ENCODE assay signal across 9 cellular contexts in the genomic region with DNA sequence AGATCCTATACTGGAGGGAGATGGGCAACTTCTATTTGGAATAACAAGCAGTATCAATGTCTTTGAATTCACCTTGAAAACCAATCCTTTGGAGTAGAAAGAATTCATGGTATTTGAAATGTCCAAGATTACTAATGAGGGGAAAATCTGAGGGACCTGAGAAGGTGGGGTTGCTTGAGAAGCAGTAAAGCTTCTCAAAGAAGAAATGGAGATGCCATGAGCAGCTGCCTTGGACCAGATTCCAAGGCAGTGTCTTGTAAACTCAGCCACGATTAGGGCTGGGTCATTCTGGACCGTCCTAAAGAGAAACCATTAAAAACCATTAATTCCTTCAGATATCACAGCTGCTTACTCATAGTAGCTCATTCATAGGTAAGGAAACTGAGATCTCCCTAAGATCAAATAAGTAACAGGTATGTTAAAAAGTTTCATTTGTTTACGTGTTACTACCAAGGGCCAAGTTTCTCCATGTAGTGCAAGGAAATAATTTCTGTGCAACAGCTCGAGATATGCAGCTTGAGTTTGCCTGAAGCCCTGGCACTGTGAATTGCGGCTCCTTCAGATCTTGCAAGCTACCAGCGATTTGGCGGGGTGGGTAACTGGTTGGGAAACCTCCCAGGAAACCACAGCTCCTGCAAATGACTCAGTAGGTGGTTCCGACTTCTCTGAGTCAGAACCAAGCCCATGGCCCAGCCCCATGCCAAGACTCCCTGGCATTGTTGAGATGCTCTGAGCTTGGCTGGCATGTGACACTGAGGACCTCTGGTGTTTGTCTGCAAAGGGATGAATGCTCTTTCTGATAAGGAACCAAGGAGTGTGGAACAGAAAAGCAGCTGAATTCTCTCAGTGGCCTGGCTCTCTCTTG.
A peak's percentile ranks its signal among the peaks of the same experiment; 100 is the strongest.
DNase-seq lines count a peak whose midpoint lies in the region; ATAC-seq and TF ChIP-seq lines count a peak whose summit lies in the region.
"Had no signal": no experiment of that assay in that cellular context is flagged by ENCODE, and none has a peak within 500 bp of the region (broad histone marks: within the 10 kb centered on the region; RNA-seq: fewer than 3 reads in every experiment).

No MANE protein-coding gene starts in this region.

- POLR2A ChIA-PET in Panc1 (lab: Charles Lee) = no interaction called here

- H3K4me3 ChIP-seq in CD4-positive, CD25-positive, alpha-beta regulatory T cell (ENCODE audit: low read depth, low read length) = no peak overlapping the region
- H3K4me3 ChIP-seq in Panc1 (ENCODE audit: low read depth in 2 of 2, low read length in 2 of 2) (no peak overlapping the region), lower lobe of right lung (no peak overlapping the region)
- H3K4me3 ChIP-seq: heart right ventricle had no signal

- peak; percentile 73 to 77 for ATAC-seq in CD4-positive, CD25-positive, alpha-beta regulatory T cell (ENCODE audit: low read depth in 2 of 2)
- ATAC-seq in Panc1 (peak; percentile 45; the same call in 1 of the 2 replicates), lower lobe of right lung (peak; percentile 69 to 80), GM21825 (IDR thresholded peaks at IDR 0.05; ENCODE audit: unreplicated experiment) (no peak), HG03108 (IDR thresholded peaks at IDR 0.05; ENCODE audit: unreplicated experiment) (no peak)
- ATAC-seq in activated naive CD4-positive, alpha-beta T cell treated with anti-CD3 and anti-CD28 coated beads, Interleukin-2, amount 50 U/mL, for 72 hours = peak; percentile 95 to 99

- H3K27ac ChIP-seq in CD4-positive, CD25-positive, alpha-beta regulatory T cell (ENCODE audit: insufficient read depth, low read length, poor library complexity, severe bottlenecking) = no peak overlapping the region
- H3K27ac ChIP-seq in Panc1 (ENCODE audit: low read length) (no peak overlapping the region), lower lobe of right lung (no peak overlapping the region)
- H3K27ac ChIP-seq: heart right ventricle had no signal

- CTCF ChIA-PET in Panc1 (lab: Charles Lee) = interaction anchor here (0.7 to 0.8 kb wide), 2 partner anchors 16 to 264 kb away, joined by 3 to 6 read pairs; no protein-coding TSS in a partner anchor

- in situ Hi-C loops in Panc1 (cut with HindIII; ENCODE audit: low pct_unique_long_range_greater_than_20kb, low sequenced_read_pairs) = no loop called here

- H3K36me3 ChIP-seq in CD4-positive, CD25-positive, alpha-beta regulatory T cell (ENCODE audit: control insufficient read depth, insufficient read depth, low read length) = no peaks in the 10 kb centered on the region
- H3K36me3 ChIP-seq in Panc1 (ENCODE audit: control insufficient read depth, insufficient read depth, low read length) (no peaks in the 10 kb centered on the region), lower lobe of right lung (no peaks in the 10 kb centered on the region)
- H3K36me3 ChIP-seq: heart right ventricle had no signal

- no peak overlapping the region for H3K27ac Mint-ChIP-seq in CD4-positive, CD25-positive, alpha-beta regulatory T cell
- no peak overlapping the region for H3K27ac Mint-ChIP-seq in activated naive CD4-positive, alpha-beta T cell treated with anti-CD3 and anti-CD28 coated beads, Interleukin-2, amount 50 U/mL, for 72 hours

- H3K9me3 Mint-ChIP-seq in CD4-positive, CD25-positive, alpha-beta regulatory T cell = no peaks in the 10 kb centered on the region
- H3K9me3 Mint-ChIP-seq in activated naive CD4-positive, alpha-beta T cell treated with anti-CD3 and anti-CD28 coated beads, Interleukin-2, amount 50 U/mL, for 72 hours = no peaks in the 10 kb centered on the region

- TF ChIP-seq CTCF in Panc1 (IDR thresholded peaks at IDR 0.05) = peak; percentile 16; the same call in 1 of the 2 replicates
- peak; percentile 11 for TF ChIP-seq CTCF in lower lobe of right lung (IDR thresholded peaks at IDR 0.05)

- peaks cover 1% of the 10 kb centered on the region for H3K27me3 ChIP-seq in CD4-positive, CD25-positive, alpha-beta regulatory T cell (ENCODE audit: control insufficient read depth, insufficient read depth, low read length)
- H3K27me3 ChIP-seq in Panc1 (ENCODE audit: control insufficient read depth, insufficient read depth, low read length) = peaks cover 5% of the 10 kb centered on the region
- H3K27me3 ChIP-seq in lower lobe of right lung (ENCODE audit: low read depth) = no peaks in the 10 kb centered on the region
- H3K27me3 ChIP-seq: heart right ventricle had no signal

- H3K4me1 Mint-ChIP-seq in CD4-positive, CD25-positive, alpha-beta regulatory T cell = peaks cover 0 to 11% (median 4%) of the 10 kb centered on the region in 4 donors

- H3K36me3 Mint-ChIP-seq in CD4-positive, CD25-positive, alpha-beta regulatory T cell = no peaks in the 10 kb centered on the region
- H3K36me3 Mint-ChIP-seq in activated naive CD4-positive, alpha-beta T cell treated with anti-CD3 and anti-CD28 coated beads, Interleukin-2, amount 50 U/mL, for 72 hours = no peaks in the 10 kb centered on the region

- no peak overlapping the region for H3K4me3 Mint-ChIP-seq in CD4-positive, CD25-positive, alpha-beta regulatory T cell

- no peaks in the 10 kb centered on the region for H3K9me3 ChIP-seq in CD4-positive, CD25-positive, alpha-beta regulatory T cell (ENCODE audit: control insufficient read depth in 2 of 2, low read length in 2 of 2)
- H3K9me3 ChIP-seq in Panc1 (ENCODE audit: control insufficient read depth, insufficient read depth, low read depth, low read length) (no peaks in the 10 kb centered on the region), lower lobe of right lung (no peaks in the 10 kb centered on the region)
- H3K9me3 ChIP-seq: heart right ventricle had no signal

- intact Hi-C loops in Panc1 (cut with micrococcal nuclease; ENCODE audit: unreplicated experiment) (no loop called here), lower lobe of right lung (cut with DNase I) (no loop called here)

- H3K27me3 Mint-ChIP-seq in CD4-positive, CD25-positive, alpha-beta regulatory T cell = peaks cover 26% of the 10 kb centered on the region

- BruUV-seq in Panc1 (replicated peaks; lab: Mats Ljungman, UMichigan) = no TSS peak

- H3K4me1 ChIP-seq in CD4-positive, CD25-positive, alpha-beta regulatory T cell (ENCODE audit: control insufficient read depth, insufficient read depth, low read length, poor library complexity, severe bottlenecking) = no peaks in the 10 kb centered on the region
- H3K4me1 ChIP-seq in Panc1 (ENCODE audit: control insufficient read depth, insufficient read depth, low read length) (no peaks in the 10 kb centered on the region), lower lobe of right lung (no peaks in the 10 kb centered on the region)

- peak; percentile 11 to 32 (median 24) for DNase-seq in CD4-positive, CD25-positive, alpha-beta regulatory T cell
- DNase-seq in Panc1 (ENCODE audit: low read depth, low spot score) (no peak), lower lobe of right lung (no peak), NCI-H2029 treated with DMSO at 0.1 percent for 48 hours (lab: John Stamatoyannopoulos, UW) (no peak)
- DNase-seq in activated naive CD4-positive, alpha-beta T cell treated with anti-CD3 and anti-CD28 coated beads, Interleukin-2, amount 50 U/mL, for 72 hours (ENCODE audit: low spot score in 2 of 2) = peak; percentile 50 to 56
- DNase-seq in stimulated activated naive CD4-positive, alpha-beta T cell treated with Interleukin-2 at 50 U/mL for 16 hours (lab: John Stamatoyannopoulos, UW) = peak; percentile 81
- DNase-seq: heart right ventricle had no signal

Comparison
In these comparisons a context has a peak if more than half of its experiments do, and no peak if none do; other contexts are left out.
1. ATAC-seq: peak in CD4-positive, CD25-positive, alpha-beta regulatory T cell (2 of 2), Panc1 (single experiment), activated naive CD4-positive, alpha-beta T cell treated with anti-CD3 and anti-CD28 coated beads, Interleukin-2, amount 50 U/mL, for 72 hours (2 of 2) and lower lobe of right lung (2 of 2); none in GM21825 (single experiment) and HG03108 (single experiment).
2. DNase-seq: peak in CD4-positive, CD25-positive, alpha-beta regulatory T cell (3 of 3), activated naive CD4-positive, alpha-beta T cell treated with anti-CD3 and anti-CD28 coated beads, Interleukin-2, amount 50 U/mL, for 72 hours (2 of 2) and stimulated activated naive CD4-positive, alpha-beta T cell treated with Interleukin-2 at 50 U/mL for 16 hours (single experiment); none in Panc1 (single experiment), lower lobe of right lung (single experiment) and NCI-H2029 treated with DMSO at 0.1 percent for 48 hours (single experiment).